Comparison of ENCODE assay signal across 8 cellular contexts in the genomic region with DNA sequence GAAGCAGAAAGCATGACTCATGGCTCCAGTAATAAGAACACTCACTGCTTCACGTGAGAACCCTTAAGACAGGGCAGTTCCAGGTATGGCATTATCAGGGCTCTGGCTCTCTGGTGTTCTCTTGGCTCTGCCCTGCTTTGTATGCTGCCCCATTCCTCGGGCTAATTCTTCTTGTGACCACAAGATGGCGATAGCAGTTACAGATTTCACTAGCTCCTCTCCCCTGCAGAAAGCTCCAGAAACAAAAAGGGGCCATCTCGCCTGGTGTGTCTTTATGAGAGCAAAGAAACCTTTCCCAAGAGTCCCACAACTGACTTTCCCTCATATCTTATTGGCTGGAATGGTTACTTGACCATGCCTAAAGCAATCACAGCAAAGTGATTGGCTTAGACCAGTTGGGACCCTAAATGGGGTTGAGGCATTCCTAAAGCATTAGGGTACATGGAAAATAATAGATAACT.
A peak's percentile ranks its signal among the peaks of the same experiment; 100 is the strongest.
DNase-seq lines count a peak whose midpoint lies in the region; ATAC-seq and TF ChIP-seq lines count a peak whose summit lies in the region.

No MANE protein-coding gene starts in this region.

- ATAC-seq in HG02588 (IDR thresholded peaks at IDR 0.05; ENCODE audit: unreplicated experiment), result peak; percentile 90
- peak; percentile 99 for ATAC-seq in SK-N-SH treated with all-trans-retinoic acid at 6 μM for 48 hours
- peak; percentile 92 for ATAC-seq in body of pancreas

- H3K4me3 ChIP-seq in body of pancreas, result no peak overlapping the region
- no peak overlapping the region for H3K4me3 ChIP-seq in iPS DF 6.9 (ENCODE audit: low read length)
- H3K4me3 ChIP-seq in spleen, result no peak overlapping the region

- H3K27me3 ChIP-seq in body of pancreas, result no peaks in the 10 kb centered on the region
- no peaks in the 10 kb centered on the region for H3K27me3 ChIP-seq in iPS DF 6.9 (ENCODE audit: control insufficient read depth, insufficient read depth, low read length)
- H3K27me3 ChIP-seq in spleen (replicated peaks in 1 of 7), result no peaks in the 10 kb centered on the region

- H3K4me1 ChIP-seq in body of pancreas (peaks cover 12% of the 10 kb centered on the region), iPS DF 6.9 (ENCODE audit: control insufficient read depth, insufficient read depth, low read length) (no peaks in the 10 kb centered on the region), spleen (no peaks in the 10 kb centered on the region)

- peaks cover 7 to 8% of the 10 kb centered on the region in 2 donors for H3K36me3 ChIP-seq in body of pancreas (replicated peaks in 1 of 2; ENCODE audit: insufficient read depth in 1 of 2, low read depth in 2 of 2)
- H3K36me3 ChIP-seq in iPS DF 6.9 (ENCODE audit: control insufficient read depth, insufficient read depth, low read length), result no peaks in the 10 kb centered on the region
- peaks cover 0 to 75% (median 13%) of the 10 kb centered on the region in 6 donors for H3K36me3 ChIP-seq in spleen

- intact Hi-C loops in body of pancreas (cut with DNase I), result no loop called here
- intact Hi-C loops in spleen (cut with DNase I; ENCODE audit: low total_unique reads), result loop anchor here (10.0 kb wide), 1 partner anchor 323 kb away; no protein-coding TSS in a partner anchor

- DNase-seq in stimulated activated naive CD4-positive, alpha-beta T cell (lab: John Stamatoyannopoulos, UW), result peak in 5 of 6 experiments; percentile 2 to 47 (median 4)
- no peak for DNase-seq in stimulated activated naive CD4-positive, alpha-beta T cell treated with Interleukin-2 at 50 U/mL for 16 hours (lab: John Stamatoyannopoulos, UW)
- DNase-seq in MV-4-11 (lab: John Stamatoyannopoulos, UW), result peak; percentile 45
- DNase-seq in body of pancreas, result peak; percentile 52 to 79 (median 71)
- DNase-seq in iPS DF 6.9 (ENCODE audit: low read depth, low spot score), result peak; percentile 72
- DNase-seq in spleen, result no peak

- H3K9me3 ChIP-seq in body of pancreas (no peaks in the 10 kb centered on the region), iPS DF 6.9 (ENCODE audit: control insufficient read depth, insufficient read depth, low read length) (no peaks in the 10 kb centered on the region), spleen (no peaks in the 10 kb centered on the region)

- H3K27ac ChIP-seq in body of pancreas, result no peak overlapping the region
- no peak overlapping the region for H3K27ac ChIP-seq in iPS DF 6.9 (ENCODE audit: low read length)
- H3K27ac ChIP-seq in spleen, result no peak overlapping the region

- no peak for TF ChIP-seq POLR2A in body of pancreas (IDR thresholded peaks at IDR 0.05)
- TF ChIP-seq POLR2A in spleen (IDR thresholded peaks at IDR 0.05), result no peak

- TF ChIP-seq CTCF in body of pancreas (IDR thresholded peaks at IDR 0.05), result peak; percentile 67 to 89 (median 83)
- TF ChIP-seq CTCF in spleen (IDR thresholded peaks at IDR 0.05 in 8 of 11, conservative IDR thresholded peaks at IDR 0.05 in 3 of 11), result peak; percentile 34 to 89 (median 79)

- WGBS in body of pancreas, 2 donors, result 10% methylated on average over 4 of the region's 4 CpGs
- WGBS in iPS DF 6.9 (ENCODE audit: insufficient coverage, insufficient read length), result no CpG with 5 or more reads among the region's 4 CpGs
- WGBS in spleen, 5 donors, result 4 to 18% (median 14%) methylated on average over 4 of the region's 4 CpGs

TF ChIP-seq in SK-N-SH treated with all-trans-retinoic acid at 6 μM for 48 hours, 23 proteins besides CTCF, POLR2A, EP300 and RAD21:
- TF ChIP-seq OSR1 (CRISPR knock-in tag; IDR thresholded peaks at IDR 0.05) (no peak), RARB (CRISPR knock-in tag; IDR thresholded peaks at IDR 0.05) (no peak), SNAI2 (CRISPR knock-in tag; IDR thresholded peaks at IDR 0.05) (no peak)
- TF ChIP-seq, protein P1, sequence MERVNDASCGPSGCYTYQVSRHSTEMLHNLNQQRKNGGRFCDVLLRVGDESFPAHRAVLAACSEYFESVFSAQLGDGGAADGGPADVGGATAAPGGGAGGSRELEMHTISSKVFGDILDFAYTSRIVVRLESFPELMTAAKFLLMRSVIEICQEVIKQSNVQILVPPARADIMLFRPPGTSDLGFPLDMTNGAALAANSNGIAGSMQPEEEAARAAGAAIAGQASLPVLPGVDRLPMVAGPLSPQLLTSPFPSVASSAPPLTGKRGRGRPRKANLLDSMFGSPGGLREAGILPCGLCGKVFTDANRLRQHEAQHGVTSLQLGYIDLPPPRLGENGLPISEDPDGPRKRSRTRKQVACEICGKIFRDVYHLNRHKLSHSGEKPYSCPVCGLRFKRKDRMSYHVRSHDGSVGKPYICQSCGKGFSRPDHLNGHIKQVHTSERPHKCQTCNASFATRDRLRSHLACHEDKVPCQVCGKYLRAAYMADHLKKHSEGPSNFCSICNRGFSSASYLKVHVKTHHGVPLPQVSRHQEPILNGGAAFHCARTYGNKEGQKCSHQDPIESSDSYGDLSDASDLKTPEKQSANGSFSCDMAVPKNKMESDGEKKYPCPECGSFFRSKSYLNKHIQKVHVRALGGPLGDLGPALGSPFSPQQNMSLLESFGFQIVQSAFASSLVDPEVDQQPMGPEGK (CRISPR knock-in tag; IDR thresholded peaks at IDR 0.05; ENCODE audit: borderline replicate concordance), result no peak
TF ChIP-seq in SK-N-SH treated with all-trans-retinoic acid at 6 μM for 48 hours: peak in this region for 0.

Comparison
In these comparisons a context has a peak if more than half of its experiments do, and no peak if none do; other contexts are left out.
1. DNase-seq: peak in stimulated activated naive CD4-positive, alpha-beta T cell (5 of 6), MV-4-11 (single experiment), body of pancreas (4 of 4) and iPS DF 6.9 (single experiment); none in stimulated activated naive CD4-positive, alpha-beta T cell treated with Interleukin-2 at 50 U/mL for 16 hours (single experiment) and spleen (single experiment).
2. Peak in every context shown above with its lines, with median percentiles within 50 percentile points of each other: ATAC-seq.